ENCODE assay signal across 15 cellular contexts in the genomic region with DNA sequence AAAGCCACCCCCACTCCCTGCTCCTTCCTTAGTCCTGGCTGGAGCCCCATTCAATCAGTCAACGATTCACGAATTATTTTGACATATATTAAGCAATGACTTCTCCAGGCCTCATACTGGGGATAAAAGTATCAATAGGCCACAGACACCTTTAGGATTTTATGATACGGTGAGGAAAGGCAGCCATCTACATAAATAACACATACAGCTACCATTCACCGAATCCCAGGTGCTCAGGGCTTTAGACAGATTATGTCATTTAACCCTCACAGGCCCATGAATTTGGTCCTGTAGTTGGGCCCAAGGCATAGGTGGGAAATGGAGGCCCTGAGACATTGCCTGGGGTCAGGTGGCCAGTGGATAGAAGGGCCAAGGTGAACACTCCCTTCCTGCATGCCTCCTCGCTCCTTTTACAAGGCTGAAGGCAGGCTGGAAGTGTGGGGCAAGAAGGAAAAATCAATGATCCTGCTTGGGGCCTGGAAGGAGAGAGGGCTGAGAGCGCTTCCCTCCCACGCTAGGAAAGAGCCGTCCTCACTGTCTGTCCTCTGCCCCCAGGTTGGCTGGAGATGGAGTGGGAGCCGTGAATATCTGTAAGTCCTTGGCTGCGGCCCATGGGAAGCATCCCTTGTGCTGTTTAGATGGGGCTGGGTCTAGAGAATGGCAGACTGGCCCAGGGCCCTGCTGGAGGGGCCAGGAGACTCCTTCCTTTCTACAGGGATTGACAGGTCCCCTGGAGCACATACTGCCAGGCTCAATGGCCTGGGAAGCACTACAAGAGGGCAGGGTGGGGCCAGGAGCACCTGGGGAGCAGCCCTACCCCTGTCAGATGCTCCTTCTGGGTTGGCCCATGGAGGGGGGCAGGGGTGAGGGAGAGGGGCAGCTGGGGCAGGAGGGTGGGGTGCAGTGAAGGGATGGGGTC. TPM values are rescaled to one million over a fixed set of nuclear protein-coding genes. Genes with fewer than 3 reads are reported as not detected.
DNase-seq lines count a peak whose midpoint lies in the region; ATAC-seq, FAIRE-seq and TF ChIP-seq lines count a peak whose summit lies in the region.
"Had no signal": no experiment of that assay in that cellular context is flagged by ENCODE, and none has a peak within 500 bp of the region (broad histone marks: within the 10 kb centered on the region; RNA-seq: fewer than 3 reads in every experiment).

No MANE protein-coding gene starts in this region.

- CTCF ChIA-PET in H1 (lab: Charles Lee; ENCODE audit: partially characterized antibody) = interaction anchor here (0.9 to 14.6 kb wide), 13 partner anchors 10 to 104 kb away, joined by 3 to 151 read pairs (median 26); partner anchors contain the start of gene KRT7

- H3K56ac ChIP-seq in H1 (replicated peaks; ENCODE audit: insufficient read length, low read depth, low read length) = no peak overlapping the region

- H3K36me3 ChIP-seq in HUES64 (ENCODE audit: insufficient read depth, low read length) = no peaks in the 10 kb centered on the region
- H3K36me3 ChIP-seq in H1 (ENCODE audit: control insufficient read depth in 2 of 4, insufficient read depth in 4 of 4, low read length in 3 of 4) = no peaks in the 10 kb centered on the region
- no peaks in the 10 kb centered on the region for H3K36me3 ChIP-seq in sigmoid colon
- H3K36me3 ChIP-seq: uterus had no signal

- H3K4me3 Mint-ChIP-seq in T-helper 1 cell treated with Interleukin-12 subunit alpha and Interleukin-12 subunit beta and Interleukin-4 antibody, amounts not matched to agents 30 μg/mL and 1 μg/mL, for 36 hours = peak overlapping the region; percentile 94
- H3K4me3 Mint-ChIP-seq: nephron progenitor cell had no signal

- H2BK120ac ChIP-seq in H1 (replicated peaks; ENCODE audit: low read depth, low read length) = no peak overlapping the region

- H4K20me1 ChIP-seq in H1 (replicated peaks in 1 of 2; ENCODE audit: control insufficient read depth in 1 of 2, insufficient read depth in 2 of 2, low read length in 2 of 2) = no peaks in the 10 kb centered on the region

- POLR2A ChIA-PET in H1 (lab: Charles Lee; ENCODE audit: partially characterized antibody) = interaction anchor here (1.5 to 3.0 kb wide), 2 partner anchors 8 to 10 kb away, joined by 5 to 12 read pairs; no protein-coding TSS in a partner anchor

- H2BK20ac ChIP-seq in H1 (ENCODE audit: low read length) = no peak overlapping the region

- peaks cover 26% of the 10 kb centered on the region for H3K4me1 ChIP-seq in HUES64 (ENCODE audit: insufficient read depth, low read length)
- peaks cover 0 to 12% (median 5%) of the 10 kb centered on the region in 4 experiments; a peak in 5 of 7 replicates for H3K4me1 ChIP-seq in H1 (replicated peaks in 1 of 4; ENCODE audit: control insufficient read depth in 3 of 4, insufficient read depth in 4 of 4, low read length in 3 of 4)
- peaks cover 0 to 67% (median 52%) of the 10 kb centered on the region in 4 donors for H3K4me1 ChIP-seq in sigmoid colon

- no peak overlapping the region for H2AFZ ChIP-seq in H1 (ENCODE audit: low read length)

- intact Hi-C loops in sigmoid colon (cut with DNase I) = no loop called here

- no peak overlapping the region for H3K4ac ChIP-seq in H1 (replicated peaks; ENCODE audit: insufficient read length, low read depth, low read length)

- H3K27ac ChIP-seq in HUES64 (ENCODE audit: low read depth, low read length) = no peak overlapping the region
- no peak overlapping the region for H3K27ac ChIP-seq in H1 (ENCODE audit: low read depth, low read length)
- peak overlapping the region; percentile 60 to 84 (median 74) for H3K27ac ChIP-seq in sigmoid colon
- H3K27ac ChIP-seq: uterus had no signal

- H4K8ac ChIP-seq in H1 (ENCODE audit: extremely low read depth, insufficient read depth, low read length) = no peak overlapping the region

- H4K91ac ChIP-seq in H1 (replicated peaks; ENCODE audit: insufficient read length, low read length) = no peak overlapping the region

- H3K9ac ChIP-seq in HUES64 (ENCODE audit: low read depth, low read length) (0 out of 2 replicates have a peak overlapping the region, but pooled peaks have one; percentile 5), H1 (replicated peaks in 1 of 4; ENCODE audit: extremely low read depth in 1 of 4, low read depth in 3 of 4, low read length in 3 of 4) (no peak overlapping the region)

- no peak overlapping the region for H2BK12ac ChIP-seq in H1 (ENCODE audit: low read depth, low read length)

- peaks cover 81% of the 10 kb centered on the region for H3K4me1 Mint-ChIP-seq in T-helper 1 cell treated with Interleukin-12 subunit alpha and Interleukin-12 subunit beta and Interleukin-4 antibody, amounts not matched to agents 30 μg/mL and 1 μg/mL, for 36 hours (ENCODE audit: low read depth)

- H2AK5ac ChIP-seq in H1 (ENCODE audit: low read depth, low read length) = 0 out of 2 replicates have a peak overlapping the region, but pooled peaks have one; percentile 0

- no peaks in the 10 kb centered on the region for H3K79me2 ChIP-seq in H1 (ENCODE audit: control insufficient read depth in 1 of 2, insufficient read depth in 2 of 2, low read length in 2 of 2)

- TF ChIP-seq POLR2A in H1 (IDR thresholded peaks at IDR 0.05; ENCODE audit: control extremely low read depth in 1 of 2, low read depth in 2 of 2, low read length in 2 of 2) (no peak), sigmoid colon (IDR thresholded peaks at IDR 0.05) (no peak)

- TF ChIP-seq CTCF in H1 (IDR thresholded peaks at IDR 0.05; ENCODE audit: control extremely low read depth in 1 of 3, insufficient read depth in 1 of 3, low read depth in 1 of 3, low read length in 3 of 3) (no peak), sigmoid colon (IDR thresholded peaks at IDR 0.05) (no peak)

- H3K14ac ChIP-seq in H1 (ENCODE audit: insufficient read length) = no peak overlapping the region

- no peaks in the 10 kb centered on the region for H3K9me3 Mint-ChIP-seq in T-helper 1 cell treated with Interleukin-12 subunit alpha and Interleukin-12 subunit beta and Interleukin-4 antibody, amounts not matched to agents 30 μg/mL and 1 μg/mL, for 36 hours
- H3K9me3 Mint-ChIP-seq: nephron progenitor cell had no signal

- no peak for TF ChIP-seq RAD21 in H1 (IDR thresholded peaks at IDR 0.05 in 1 of 2, conservative IDR thresholded peaks at IDR 0.05 in 1 of 2; ENCODE audit: low read depth in 2 of 2, low read length in 2 of 2)

- peak overlapping the region; percentile 100 for H3K27ac Mint-ChIP-seq in T-helper 1 cell treated with Interleukin-12 subunit alpha and Interleukin-12 subunit beta and Interleukin-4 antibody, amounts not matched to agents 30 μg/mL and 1 μg/mL, for 36 hours
- H3K27ac Mint-ChIP-seq: nephron progenitor cell had no signal

- peaks cover 3% of the 10 kb centered on the region; the same call in 1 of the 2 replicates for H3K23me2 ChIP-seq in H1 (ENCODE audit: low read depth, low read length)

- WGBS in HUES64 = 71% methylated on average over 10 of the region's 10 CpGs
- WGBS in H1 (ENCODE audit: extremely low coverage in 1 of 2, insufficient coverage in 1 of 2, insufficient read length in 1 of 2, insufficient replicate concordance in 2 of 2, low coverage in 1 of 2, low lambda C conversion rate in 2 of 2, missing lambda C conversion rate in 1 of 2), 2 experiments = 69% methylated on average over 10 of the region's 10 CpGs; no CpG with 5 or more reads in 1 of the 2 experiments
- WGBS in sigmoid colon, 2 donors = 59 to 86% methylated on average over 10 of the region's 10 CpGs

- no peaks in the 10 kb centered on the region for H3K9me3 ChIP-seq in HUES64 (ENCODE audit: insufficient read depth, low read depth, low read length)
- no peaks in the 10 kb centered on the region for H3K9me3 ChIP-seq in H1 (ENCODE audit: insufficient read depth in 2 of 2, low read depth in 1 of 2, low read length in 1 of 2)
- H3K9me3 ChIP-seq in sigmoid colon = no peaks in the 10 kb centered on the region
- H3K9me3 ChIP-seq: uterus had no signal

- DNase-seq in T-helper 1 cell (no peak), H1 (ENCODE audit: low read depth in 1 of 2, low spot score in 2 of 2) (no peak), sigmoid colon (peak; percentile 0), putamen (ENCODE audit: low spot score) (no peak)
- DNase-seq: activated CD4-positive, alpha-beta T cell treated with anti-CD3 and anti-CD28 coated beads for 48 hours; NCI-H526; nephron progenitor cell; uterus had no signal

- H3K36me3 Mint-ChIP-seq in T-helper 1 cell treated with Interleukin-12 subunit alpha and Interleukin-12 subunit beta and Interleukin-4 antibody, amounts not matched to agents 30 μg/mL and 1 μg/mL, for 36 hours (ENCODE audit: low read depth) = peaks cover 51% of the 10 kb centered on the region

- H4K5ac ChIP-seq in H1 (ENCODE audit: insufficient read length, low read depth, low read length) = no peak overlapping the region

- peaks cover 39% of the 10 kb centered on the region for H3K27me3 ChIP-seq in HUES64 (ENCODE audit: insufficient read depth, low read length)
- H3K27me3 ChIP-seq in H1 (replicated peaks in 1 of 4; ENCODE audit: control insufficient read depth in 3 of 4, extremely low read depth in 1 of 4, insufficient read depth in 3 of 4, low read length in 3 of 4) = peaks cover 4 to 29% (median 23%) of the 10 kb centered on the region in 4 experiments
- H3K27me3 ChIP-seq in sigmoid colon = no peaks in the 10 kb centered on the region
- H3K27me3 ChIP-seq: uterus had no signal

- H2BK5ac ChIP-seq in H1 (ENCODE audit: low read depth, low read length) = no peak overlapping the region

- no peaks in the 10 kb centered on the region for H3K79me1 ChIP-seq in H1 (ENCODE audit: low read depth, low read length)

- H3K4me3 ChIP-seq in HUES64 (ENCODE audit: low read length) = no peak overlapping the region
- no peak overlapping the region for H3K4me3 ChIP-seq in H1 (ENCODE audit: extremely low read depth in 1 of 4, insufficient read depth in 2 of 4, low read depth in 3 of 4, low read length in 4 of 4)
- no peak overlapping the region for H3K4me3 ChIP-seq in sigmoid colon
- H3K4me3 ChIP-seq: dorsolateral prefrontal cortex, uterus had no signal

- ATAC-seq in GM21737 (IDR thresholded peaks at IDR 0.05; ENCODE audit: unreplicated experiment) (no peak), HG03432 (IDR thresholded peaks at IDR 0.05; ENCODE audit: unreplicated experiment) (no peak)

- no peak overlapping the region for H2BK15ac ChIP-seq in H1 (ENCODE audit: low read length)

- H3K27me3 Mint-ChIP-seq in T-helper 1 cell treated with Interleukin-12 subunit alpha and Interleukin-12 subunit beta and Interleukin-4 antibody, amounts not matched to agents 30 μg/mL and 1 μg/mL, for 36 hours (ENCODE audit: low read depth) = peaks cover 7% of the 10 kb centered on the region

- peak overlapping the region in 1 of 2 experiments; percentile 15; a peak in 1 of 4 replicates for H3K4me2 ChIP-seq in H1 (ENCODE audit: insufficient read depth in 1 of 2, low read depth in 2 of 2, low read length in 2 of 2)

- TF ChIP-seq EP300 in H1 (IDR thresholded peaks at IDR 0.05; ENCODE audit: borderline replicate concordance in 1 of 2, low read depth in 2 of 2, low read length in 2 of 2) = no peak
- TF ChIP-seq EP300 in sigmoid colon (IDR thresholded peaks at IDR 0.05) = no peak

- no peak for FAIRE-seq in H1 (lab: Jason Lieb, UNC)
- FAIRE-seq: GM12891 had no signal

- no peak overlapping the region for H3K23ac ChIP-seq in H1 (ENCODE audit: insufficient read length)

- H3K18ac ChIP-seq in H1 (ENCODE audit: extremely low read depth, low read length) = no peak overlapping the region

RNA-seq across cellular contexts. Expression of gene KRT7, which starts 14.8 kb away (rescaled TPM):
- polyA plus RNA-seq in HUES64 (2013, experiment 1 of 2) = 6.0 TPM
- polyA plus RNA-seq in HUES64 (2013, experiment 2 of 2) = 4.9 TPM
- 13.2 and 16.5 TPM in 2 replicates for total RNA-seq in H1 (2021; fragmentation: NEBNext Ultra II Directional; extraction: Animal tissue kit (Norgen Biotek cat#: 25700))
- polyA plus RNA-seq in H1 (2011; rRNA removed) (19.0 and 25.6 TPM in 2 replicates), sigmoid colon (10 to 100 TPM in 1 of 3 donors, 1 to 10 TPM in 2; 1.2 to 12.0 (median 2.4) TPM)
- 20.8 TPM for polyA plus RNA-seq in H1 (2011; cell fraction: cytosol; rRNA removed)
- polyA plus RNA-seq in H1 (2011; cell fraction: nucleus; rRNA removed) = 32.4 TPM
- polyA plus RNA-seq in H1 (2012, experiment 1 of 2) = 10.8 to 28.4 TPM (median 20.2 TPM) in 4 replicates
- 20.5 TPM for polyA plus RNA-seq in H1 (2012, experiment 2 of 2)
- 4.4 TPM for polyA plus RNA-seq in H1 (2013, experiment 1 of 2)
- polyA plus RNA-seq in H1 (2013, experiment 2 of 2) = 4.8 TPM
- 16.8 and 19.4 TPM in 2 replicates for polyA minus RNA-seq in H1 (2011; rRNA and poly(A)+ RNA removed)
- polyA minus RNA-seq in H1 (2011; cell fraction: cytosol; rRNA and poly(A)+ RNA removed) = 13.4 TPM
- 20.8 TPM for polyA minus RNA-seq in H1 (2011; cell fraction: nucleus; rRNA and poly(A)+ RNA removed)
- total RNA-seq in sigmoid colon = 1 to 10 TPM in 1 of 4 donors, under 1 TPM in 1, not detected in 2; 0.27 to 3.2 TPM

RNA-seq across cellular contexts. Expression of gene KRT86, which starts 26.6 kb away (rescaled TPM):
- polyA plus RNA-seq in HUES64 (2013, experiment 1 of 2) = not detected
- not detected for polyA plus RNA-seq in HUES64 (2013, experiment 2 of 2)
- total RNA-seq in H1 (2021; fragmentation: NEBNext Ultra II Directional; extraction: Animal tissue kit (Norgen Biotek cat#: 25700)) = 0.15 TPM in 1 of 2 replicates, not detected in the other
- polyA plus RNA-seq in H1 (2011; rRNA removed) (0.09 and 0.12 TPM in 2 replicates), sigmoid colon (under 1 TPM in 2 of 3 donors, not detected in 1; 0.25 to 0.60 TPM)
- polyA plus RNA-seq in H1 (2011; cell fraction: cytosol; rRNA removed) = not detected
- 0.14 TPM for polyA plus RNA-seq in H1 (2011; cell fraction: nucleus; rRNA removed)
- polyA plus RNA-seq in H1 (2012, experiment 1 of 2) = not detected in 4 replicates
- not detected for polyA plus RNA-seq in H1 (2012, experiment 2 of 2)
- 0.06 TPM for polyA plus RNA-seq in H1 (2013, experiment 1 of 2)
- polyA plus RNA-seq in H1 (2013, experiment 2 of 2) = 0.09 TPM
- not detected in 2 replicates for polyA minus RNA-seq in H1 (2011; rRNA and poly(A)+ RNA removed)
- not detected for polyA minus RNA-seq in H1 (2011; cell fraction: cytosol; rRNA and poly(A)+ RNA removed)
- polyA minus RNA-seq in H1 (2011; cell fraction: nucleus; rRNA and poly(A)+ RNA removed) = not detected
- total RNA-seq in sigmoid colon = not detected

RNA-seq across cellular contexts. Expression of gene KRT81, which starts 43.5 kb away (rescaled TPM):
- polyA plus RNA-seq in HUES64 (2013, experiment 1 of 2) = not detected
- not detected for polyA plus RNA-seq in HUES64 (2013, experiment 2 of 2)
- total RNA-seq in H1 (2021; fragmentation: NEBNext Ultra II Directional; extraction: Animal tissue kit (Norgen Biotek cat#: 25700)) = not detected in 2 replicates
- polyA plus RNA-seq in H1 (2011; rRNA removed) (not detected in 2 replicates), sigmoid colon (under 1 TPM in 1 of 3 donors, not detected in 2; 0.17 TPM)
- not detected for polyA plus RNA-seq in H1 (2011; cell fraction: cytosol; rRNA removed)
- polyA plus RNA-seq in H1 (2011; cell fraction: nucleus; rRNA removed) = 0.09 TPM
- polyA plus RNA-seq in H1 (2012, experiment 1 of 2) = not detected in 4 replicates
- not detected for polyA plus RNA-seq in H1 (2012, experiment 2 of 2)
- polyA plus RNA-seq in H1 (2013, experiment 1 of 2) = not detected
- polyA plus RNA-seq in H1 (2013, experiment 2 of 2) = not detected
- not detected in 2 replicates for polyA minus RNA-seq in H1 (2011; rRNA and poly(A)+ RNA removed)
- polyA minus RNA-seq in H1 (2011; cell fraction: cytosol; rRNA and poly(A)+ RNA removed) = not detected
- polyA minus RNA-seq in H1 (2011; cell fraction: nucleus; rRNA and poly(A)+ RNA removed) = not detected
- under 1 TPM in 1 of 4 donors, not detected in 3; 0.14 TPM for total RNA-seq in sigmoid colon
- total RNA-seq: fibroblast of villous mesenchyme, uterus had no signal

RNA-seq across cellular contexts. Expression of gene KRT80, which starts 56.1 kb away (rescaled TPM):
- not detected for polyA plus RNA-seq in HUES64 (2013, experiment 1 of 2)
- 0.13 TPM for polyA plus RNA-seq in HUES64 (2013, experiment 2 of 2)
- 0.08 TPM in 1 of 2 replicates, not detected in the other for total RNA-seq in H1 (2021; fragmentation: NEBNext Ultra II Directional; extraction: Animal tissue kit (Norgen Biotek cat#: 25700))
- polyA plus RNA-seq in H1 (2011; rRNA removed) (0.05 and 0.06 TPM in 2 replicates), sigmoid colon (under 1 TPM in 2 of 3 donors, not detected in 1; under 0.01 to 0.34 TPM)
- 0.05 TPM for polyA plus RNA-seq in H1 (2011; cell fraction: cytosol; rRNA removed)
- polyA plus RNA-seq in H1 (2011; cell fraction: nucleus; rRNA removed) = 0.06 TPM
- 0.05 to 0.06 TPM in 2 of 4 replicates, not detected in the others for polyA plus RNA-seq in H1 (2012, experiment 1 of 2)
- polyA plus RNA-seq in H1 (2012, experiment 2 of 2) = 0.07 TPM
- polyA plus RNA-seq in H1 (2013, experiment 1 of 2) = 0.04 TPM
- 0.09 TPM for polyA plus RNA-seq in H1 (2013, experiment 2 of 2)
- polyA minus RNA-seq in H1 (2011; rRNA and poly(A)+ RNA removed) = 0.03 and 0.10 TPM in 2 replicates
- polyA minus RNA-seq in H1 (2011; cell fraction: cytosol; rRNA and poly(A)+ RNA removed) = 0.37 TPM
- 0.20 TPM for polyA minus RNA-seq in H1 (2011; cell fraction: nucleus; rRNA and poly(A)+ RNA removed)
- not detected for total RNA-seq in sigmoid colon

Comparison
In these comparisons a context has a peak if more than half of its experiments do, and no peak if none do; other contexts are left out.
1. H3K27ac ChIP-seq: peak in sigmoid colon (4 of 4); none in HUES64 (single experiment) and H1 (single experiment).